Comparison of ENCODE assay signal across 30 cellular contexts in the genomic region with DNA sequence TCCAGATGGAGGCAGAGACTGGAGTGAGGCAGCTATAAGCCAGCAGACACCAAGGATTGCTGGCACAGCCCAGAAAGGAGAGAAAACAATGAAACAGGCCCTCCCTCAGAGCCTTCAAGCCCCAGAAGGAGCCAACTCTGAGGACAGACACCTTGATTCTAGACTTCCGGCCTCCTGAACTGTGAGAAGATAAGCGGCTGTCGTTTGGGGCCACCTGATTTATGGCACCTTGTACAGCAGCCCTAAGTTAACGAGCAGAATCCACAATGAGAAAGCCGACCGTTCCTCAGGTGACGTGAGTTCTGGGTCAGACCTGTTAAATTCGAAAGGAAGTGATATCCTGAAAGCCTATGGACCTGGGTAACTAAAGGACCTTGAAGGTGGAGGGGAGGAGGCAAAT. TPM values are rescaled to one million over a fixed set of nuclear protein-coding genes. Genes with fewer than 3 reads are reported as not detected.
"Had no signal": no experiment of that assay in that cellular context is flagged by ENCODE, and none has a peak within 500 bp of the region (broad histone marks: within the 10 kb centered on the region; RNA-seq: fewer than 3 reads in every experiment).

No MANE protein-coding gene starts in this region.

- H3K36me3 ChIP-seq: MG63, Peyer's patch, SJCRH30 had no signal

- H3K4me1 ChIP-seq: Peyer's patch had no signal

- H3K9me2 ChIP-seq: SK-N-SH had no signal

- H3K9ac ChIP-seq: SK-N-SH had no signal

- H3K27me3 ChIP-seq: MG63, Peyer's patch, SJCRH30 had no signal

- DNase-seq: activated CD4-positive, alpha-beta T cell treated with anti-CD3 and anti-CD28 coated beads for 4 hours; activated CD8-positive, alpha-beta memory T cell treated with anti-CD3 and anti-CD28 coated beads, Interleukin-2, amount 50 U/mL, for 4 hours; activated CD8-positive, alpha-beta T cell treated with anti-CD3 and anti-CD28 coated beads for 36 hours; activated effector memory CD4-positive, alpha-beta T cell treated with anti-CD3 and anti-CD28 coated beads, Interleukin-2, amount 50 U/mL, for 16 hours; activated naive CD4-positive, alpha-beta T cell treated with Interleukin-2 at 50 U/mL for 16 hours; activated naive CD8-positive, alpha-beta T cell treated with anti-CD3 and anti-CD28 coated beads for 36 hours; cerebellar nuclear complex; MG63; MV-4-11; NCI-H1092 treated with DMSO at 0.1 percent for 48 hours; NCI-H1417 treated with DMSO at 0.1 percent for 48 hours; NCI-H1694; NCI-H2029; NCI-H2107; NCI-H2171 treated with DMSO at 0.1 percent for 48 hours; NCI-H226; NCI-H526; NCI-H774; NK-92 treated with Interleukin-12 subunit alpha and Interleukin-12 subunit beta, amount 100 ng/mL, for 24 hours; Peyer's patch; Right ventricle myocardium superior; SK-N-SH had no signal

- H3K36me3 Mint-ChIP-seq: activated naive CD8-positive, alpha-beta T cell treated with anti-CD3 and anti-CD28 coated beads for 36 hours had no signal

- H3K27me3 Mint-ChIP-seq: activated CD8-positive, alpha-beta T cell treated with anti-CD3 and anti-CD28 coated beads for 36 hours; activated naive CD8-positive, alpha-beta T cell treated with anti-CD3 and anti-CD28 coated beads for 36 hours had no signal

- FAIRE-seq: colon had no signal

- H3K27ac ChIP-seq: Peyer's patch, RWPE1, SJCRH30 had no signal

- H3K9me3 ChIP-seq: MG63, Peyer's patch, SJCRH30, SK-N-SH had no signal

- H3K9me3 Mint-ChIP-seq: activated CD8-positive, alpha-beta T cell treated with anti-CD3 and anti-CD28 coated beads for 36 hours; activated naive CD8-positive, alpha-beta T cell treated with anti-CD3 and anti-CD28 coated beads for 36 hours; activated T-helper 1 cell treated with anti-CD3 and anti-CD28 coated beads, Interleukin-12 subunit alpha, Interleukin-12 subunit beta, Interleukin-2, Interleukin-4 antibody, amounts not matched to agents 30 ng/mL and 10 ng/mL and 1 ng/mL, durations not matched to agents 14 hours and 24 hours and 36 hours had no signal

- H3K27ac Mint-ChIP-seq: activated CD8-positive, alpha-beta T cell treated with anti-CD3 and anti-CD28 coated beads for 36 hours; activated naive CD8-positive, alpha-beta T cell treated with anti-CD3 and anti-CD28 coated beads for 36 hours; activated T-helper 1 cell treated with anti-CD3 and anti-CD28 coated beads, Interleukin-12 subunit alpha, Interleukin-12 subunit beta, Interleukin-2, Interleukin-4 antibody, amounts not matched to agents 30 ng/mL and 10 ng/mL and 1 ng/mL, durations not matched to agents 14 hours and 24 hours and 36 hours had no signal

- H3K4me3 Mint-ChIP-seq: activated CD8-positive, alpha-beta T cell treated with anti-CD3 and anti-CD28 coated beads for 36 hours; activated naive CD8-positive, alpha-beta T cell treated with anti-CD3 and anti-CD28 coated beads for 36 hours; activated T-helper 1 cell treated with anti-CD3 and anti-CD28 coated beads, Interleukin-12 subunit alpha, Interleukin-12 subunit beta, Interleukin-2, Interleukin-4 antibody, amounts not matched to agents 30 ng/mL and 10 ng/mL and 1 ng/mL, durations not matched to agents 14 hours and 24 hours and 36 hours had no signal

- ATAC-seq: activated CD4-positive, CD25-positive, alpha-beta regulatory T cell treated with anti-CD3 and anti-CD28 coated beads, Interleukin-2, amount 50 U/mL, for 24 hours; activated CD8-positive, alpha-beta T cell treated with anti-CD3 and anti-CD28 coated beads for 36 hours had no signal

- H3K4me3 ChIP-seq: MG63, Peyer's patch, SJCRH30 had no signal

RNA-seq across cellular contexts. Expression of a gene that starts 31.8 kb away (rescaled TPM):
- total RNA-seq: activated CD8-positive, alpha-beta T cell treated with anti-CD3 and anti-CD28 coated beads for 36 hours; activated naive CD8-positive, alpha-beta T cell treated with anti-CD3 and anti-CD28 coated beads for 36 hours; activated T-helper 1 cell treated with anti-CD3 and anti-CD28 coated beads, Interleukin-12 subunit alpha, Interleukin-12 subunit beta, Interleukin-2, Interleukin-4 antibody, amounts not matched to agents 30 ng/mL and 10 ng/mL and 1 ng/mL, durations not matched to agents 14 hours and 24 hours and 36 hours; NCI-H460; SJCRH30; T-helper 1 cell treated with Interleukin-12 subunit alpha and Interleukin-12 subunit beta and Interleukin-4 antibody, amounts not matched to agents 30 ng/mL and 1 ng/mL, for 36 hours had no signal
- polyA plus RNA-seq: SK-N-SH had no signal

RNA-seq across cellular contexts. Expression of a gene that starts 45.4 kb away (rescaled TPM):
- total RNA-seq: activated CD8-positive, alpha-beta T cell treated with anti-CD3 and anti-CD28 coated beads for 36 hours; activated naive CD8-positive, alpha-beta T cell treated with anti-CD3 and anti-CD28 coated beads for 36 hours; activated T-helper 1 cell treated with anti-CD3 and anti-CD28 coated beads, Interleukin-12 subunit alpha, Interleukin-12 subunit beta, Interleukin-2, Interleukin-4 antibody, amounts not matched to agents 30 ng/mL and 10 ng/mL and 1 ng/mL, durations not matched to agents 14 hours and 24 hours and 36 hours; cardiac septum; NCI-H460; Right ventricle myocardium superior; SJCRH30; T-helper 1 cell treated with Interleukin-12 subunit alpha and Interleukin-12 subunit beta and Interleukin-4 antibody, amounts not matched to agents 30 ng/mL and 1 ng/mL, for 36 hours had no signal
- polyA plus RNA-seq: SK-N-SH had no signal
